Comparison of ENCODE assay signal across 18 cellular contexts in genomic region chr6:44733146-44733545, GRCh38.
"Had no signal": no experiment of that assay in that cellular context is flagged by ENCODE, and none has a peak within 500 bp of the region (broad histone marks: within the 10 kb centered on the region; RNA-seq: fewer than 3 reads in every experiment).

No MANE protein-coding gene starts in this region.

- H3K9me3 ChIP-seq: colonic mucosa, heart right ventricle, lower lobe of right lung, mucosa of descending colon, tibial artery had no signal

- H3K27ac ChIP-seq: colonic mucosa, lower lobe of right lung, tibial artery had no signal

- H3K4me3 ChIP-seq: colonic mucosa, heart right ventricle, lower lobe of right lung, mucosa of descending colon, tibial artery had no signal

- H3K36me3 ChIP-seq: colonic mucosa, heart right ventricle, lower lobe of right lung, tibial artery had no signal

- ATAC-seq: activated CD4-positive, alpha-beta T cell treated with anti-CD3 and anti-CD28 coated beads for 36 hours; stimulated activated naive CD8-positive, alpha-beta T cell treated with anti-CD3 and anti-CD28 coated beads, Interleukin-15, Interleukin-2, amounts not matched to agents 100 U/mL and 50 U/mL, for 24 hours; WTC11 had no signal

- H3K27me3 ChIP-seq: colonic mucosa, tibial artery had no signal

- DNase-seq: activated CD4-positive, alpha-beta T cell treated with anti-CD3 and anti-CD28 coated beads for 36 hours; activated CD4-positive, alpha-beta T cell treated with anti-CD3 and anti-CD28 coated beads, Interleukin-2, amount 50 U/mL, for 4 hours; activated CD8-positive, alpha-beta memory T cell treated with anti-CD3 and anti-CD28 coated beads for 24 hours; activated CD8-positive, alpha-beta memory T cell treated with anti-CD3 and anti-CD28 coated beads, Interleukin-2, amount 50 U/mL, for 4 hours; activated naive CD4-positive, alpha-beta T cell treated with Interleukin-2 at 50 U/mL for 16 hours; activated naive CD8-positive, alpha-beta T cell treated with anti-CD3 and anti-CD28 coated beads for 36 hours; activated T-cell treated with anti-CD3 and anti-CD28 coated beads, Interleukin-2, amount 50 U/mL, for 24 hours; lower lobe of right lung; mesendoderm; naive B cell; stimulated activated CD4-positive, alpha-beta T cell treated with anti-CD3 and anti-CD28 coated beads, Interleukin-4, amount 100 ng/mL, for 4 hours; stimulated activated naive CD8-positive, alpha-beta T cell treated with anti-CD3 and anti-CD28 coated beads, Interleukin-15, Interleukin-2, amounts not matched to agents 100 U/mL and 50 U/mL, for 24 hours; T-helper 9 cell had no signal
